In the genomic region with DNA sequence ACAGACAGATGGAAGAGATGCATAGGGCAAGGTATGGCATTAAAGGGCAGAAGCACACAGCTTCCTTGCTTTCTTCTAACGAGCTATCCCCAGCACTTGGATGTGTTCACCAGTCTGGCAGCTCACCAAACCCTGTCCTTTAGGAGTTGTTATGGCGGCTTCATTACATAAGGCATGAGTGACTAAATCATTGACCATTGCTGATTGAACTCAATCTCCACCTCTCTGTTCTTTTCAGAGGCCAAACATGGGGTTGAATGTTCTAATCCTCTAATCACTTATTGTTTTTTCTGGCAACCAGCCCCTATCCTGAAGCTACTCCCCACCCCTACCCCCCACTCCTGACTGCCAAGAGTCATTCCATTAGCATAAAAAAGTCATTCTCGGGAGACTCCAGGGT, we compare ENCODE assay signal across 1 cellular context.
TF ChIP-seq lines count a peak whose summit lies in the region.

No MANE protein-coding gene starts in this region.

TF ChIP-seq in GM23338, 12 proteins besides CTCF, POLR2A, EP300 and RAD21 (continued from another document):
- TF ChIP-seq, protein P1, sequence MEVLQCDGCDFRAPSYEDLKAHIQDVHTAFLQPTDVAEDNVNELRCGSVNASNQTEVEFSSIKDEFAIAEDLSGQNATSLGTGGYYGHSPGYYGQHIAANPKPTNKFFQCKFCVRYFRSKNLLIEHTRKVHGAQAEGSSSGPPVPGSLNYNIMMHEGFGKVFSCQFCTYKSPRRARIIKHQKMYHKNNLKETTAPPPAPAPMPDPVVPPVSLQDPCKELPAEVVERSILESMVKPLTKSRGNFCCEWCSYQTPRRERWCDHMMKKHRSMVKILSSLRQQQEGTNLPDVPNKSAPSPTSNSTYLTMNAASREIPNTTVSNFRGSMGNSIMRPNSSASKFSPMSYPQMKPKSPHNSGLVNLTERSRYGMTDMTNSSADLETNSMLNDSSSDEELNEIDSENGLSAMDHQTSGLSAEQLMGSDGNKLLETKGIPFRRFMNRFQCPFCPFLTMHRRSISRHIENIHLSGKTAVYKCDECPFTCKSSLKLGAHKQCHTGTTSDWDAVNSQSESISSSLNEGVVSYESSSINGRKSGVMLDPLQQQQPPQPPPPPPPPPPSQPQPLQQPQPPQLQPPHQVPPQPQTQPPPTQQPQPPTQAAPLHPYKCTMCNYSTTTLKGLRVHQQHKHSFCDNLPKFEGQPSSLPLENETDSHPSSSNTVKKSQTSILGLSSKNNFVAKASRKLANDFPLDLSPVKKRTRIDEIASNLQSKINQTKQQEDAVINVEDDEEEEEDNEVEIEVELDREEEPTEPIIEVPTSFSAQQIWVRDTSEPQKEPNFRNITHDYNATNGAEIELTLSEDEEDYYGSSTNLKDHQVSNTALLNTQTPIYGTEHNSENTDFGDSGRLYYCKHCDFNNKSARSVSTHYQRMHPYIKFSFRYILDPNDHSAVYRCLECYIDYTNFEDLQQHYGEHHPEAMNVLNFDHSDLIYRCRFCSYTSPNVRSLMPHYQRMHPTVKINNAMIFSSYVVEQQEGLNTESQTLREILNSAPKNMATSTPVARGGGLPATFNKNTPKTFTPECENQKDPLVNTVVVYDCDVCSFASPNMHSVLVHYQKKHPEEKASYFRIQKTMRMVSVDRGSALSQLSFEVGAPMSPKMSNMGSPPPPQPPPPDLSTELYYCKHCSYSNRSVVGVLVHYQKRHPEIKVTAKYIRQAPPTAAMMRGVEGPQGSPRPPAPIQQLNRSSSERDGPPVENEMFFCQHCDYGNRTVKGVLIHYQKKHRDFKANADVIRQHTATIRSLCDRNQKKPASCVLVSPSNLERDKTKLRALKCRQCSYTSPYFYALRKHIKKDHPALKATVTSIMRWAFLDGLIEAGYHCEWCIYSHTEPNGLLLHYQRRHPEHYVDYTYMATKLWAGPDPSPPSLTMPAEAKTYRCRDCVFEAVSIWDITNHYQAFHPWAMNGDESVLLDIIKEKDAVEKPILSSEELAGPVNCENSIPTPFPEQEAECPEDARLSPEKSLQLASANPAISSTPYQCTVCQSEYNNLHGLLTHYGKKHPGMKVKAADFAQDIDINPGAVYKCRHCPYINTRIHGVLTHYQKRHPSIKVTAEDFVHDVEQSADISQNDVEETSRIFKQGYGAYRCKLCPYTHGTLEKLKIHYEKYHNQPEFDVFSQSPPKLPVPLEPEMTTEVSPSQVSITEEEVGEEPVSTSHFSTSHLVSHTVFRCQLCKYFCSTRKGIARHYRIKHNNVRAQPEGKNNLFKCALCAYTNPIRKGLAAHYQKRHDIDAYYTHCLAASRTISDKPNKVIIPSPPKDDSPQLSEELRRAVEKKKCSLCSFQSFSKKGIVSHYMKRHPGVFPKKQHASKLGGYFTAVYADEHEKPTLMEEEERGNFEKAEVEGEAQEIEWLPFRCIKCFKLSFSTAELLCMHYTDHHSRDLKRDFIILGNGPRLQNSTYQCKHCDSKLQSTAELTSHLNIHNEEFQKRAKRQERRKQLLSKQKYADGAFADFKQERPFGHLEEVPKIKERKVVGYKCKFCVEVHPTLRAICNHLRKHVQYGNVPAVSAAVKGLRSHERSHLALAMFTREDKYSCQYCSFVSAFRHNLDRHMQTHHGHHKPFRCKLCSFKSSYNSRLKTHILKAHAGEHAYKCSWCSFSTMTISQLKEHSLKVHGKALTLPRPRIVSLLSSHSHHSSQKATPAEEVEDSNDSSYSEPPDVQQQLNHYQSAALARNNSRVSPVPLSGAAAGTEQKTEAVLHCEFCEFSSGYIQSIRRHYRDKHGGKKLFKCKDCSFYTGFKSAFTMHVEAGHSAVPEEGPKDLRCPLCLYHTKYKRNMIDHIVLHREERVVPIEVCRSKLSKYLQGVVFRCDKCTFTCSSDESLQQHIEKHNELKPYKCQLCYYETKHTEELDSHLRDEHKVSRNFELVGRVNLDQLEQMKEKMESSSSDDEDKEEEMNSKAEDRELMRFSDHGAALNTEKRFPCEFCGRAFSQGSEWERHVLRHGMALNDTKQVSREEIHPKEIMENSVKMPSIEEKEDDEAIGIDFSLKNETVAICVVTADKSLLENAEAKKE (CRISPR knock-in tag; IDR thresholded peaks at IDR 0.05): no peak
- no peak for TF ChIP-seq JUNB (IDR thresholded peaks at IDR 0.05; ENCODE audit: unreplicated experiment)
- TF ChIP-seq CREB1 (CRISPR knock-in tag; IDR thresholded peaks at IDR 0.05; ENCODE audit: low read depth): no peak
- TF ChIP-seq EZH2 (IDR thresholded peaks at IDR 0.05; ENCODE audit: low read depth, unreplicated experiment): no peak
- no peak for TF ChIP-seq POLR2AphosphoS5 (IDR thresholded peaks at IDR 0.05; ENCODE audit: low read depth)
TF ChIP-seq in GM23338: peak in this region for 0.
